In the genomic region with DNA sequence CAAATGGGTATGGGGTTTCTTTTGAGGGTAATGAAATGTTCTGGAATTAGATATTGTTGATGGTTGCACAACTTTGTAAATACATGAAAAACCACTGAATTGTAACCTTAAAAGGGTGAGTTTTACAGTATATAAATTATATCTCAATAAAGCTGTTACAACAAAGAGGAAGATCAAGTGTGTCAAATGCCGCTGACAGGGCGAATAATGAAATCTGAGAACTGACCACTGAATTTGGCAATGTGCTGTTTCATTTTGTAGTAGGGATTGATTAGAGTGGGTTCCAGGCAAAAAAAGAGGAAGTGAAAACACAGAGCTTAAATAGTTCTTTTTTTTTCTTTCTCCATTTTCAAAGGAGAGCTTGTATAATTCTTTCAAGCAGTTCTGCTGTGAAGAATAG, we compare ENCODE assay signal across 8 cellular contexts.
DNase-seq lines count a peak whose midpoint lies in the region; ATAC-seq and TF ChIP-seq lines count a peak whose summit lies in the region.

No MANE protein-coding gene starts in this region.

- no peak overlapping the region for H2AFZ ChIP-seq in OCI-LY7 (ENCODE audit: low read length)

- no TSS peak for BruUV-seq in OCI-LY7 (replicated peaks; lab: Mats Ljungman, UMichigan)

- H3K27ac Mint-ChIP-seq in nephron progenitor cell, result peak overlapping the region; percentile 4
- no peak overlapping the region for H3K27ac Mint-ChIP-seq in activated CD4-positive, alpha-beta T cell treated with anti-CD3 and anti-CD28 coated beads, Interleukin-2, amount 10 ng/mL, durations not matched to agents 24 days and 14 days

- no peak for TF ChIP-seq POLR2A in sigmoid colon (IDR thresholded peaks at IDR 0.05)
- no peak for TF ChIP-seq POLR2A in esophagus squamous epithelium (IDR thresholded peaks at IDR 0.05)

- no peak for TF ChIP-seq CTCF in OCI-LY7 (conservative IDR thresholded peaks at IDR 0.05; ENCODE audit: low read length)
- no peak for TF ChIP-seq CTCF in nephron progenitor cell (IDR thresholded peaks at IDR 0.05)
- no peak for TF ChIP-seq CTCF in sigmoid colon (IDR thresholded peaks at IDR 0.05)
- TF ChIP-seq CTCF in esophagus squamous epithelium (IDR thresholded peaks at IDR 0.05), result no peak

- H3K4me1 Mint-ChIP-seq in nephron progenitor cell, result peaks cover 23% of the 10 kb centered on the region
- H3K4me1 Mint-ChIP-seq in activated CD4-positive, alpha-beta T cell treated with anti-CD3 and anti-CD28 coated beads, Interleukin-2, amount 10 ng/mL, durations not matched to agents 24 days and 14 days, result no peaks in the 10 kb centered on the region

- H3K9me3 ChIP-seq in OCI-LY7 (ENCODE audit: low read length) (no peaks in the 10 kb centered on the region), sigmoid colon (no peaks in the 10 kb centered on the region), esophagus squamous epithelium (no peaks in the 10 kb centered on the region)

- ATAC-seq in GM19043 (IDR thresholded peaks at IDR 0.05; ENCODE audit: low read depth, unreplicated experiment), result peak; percentile 84
- peak; percentile 93 for ATAC-seq in HG02973 (IDR thresholded peaks at IDR 0.05; ENCODE audit: unreplicated experiment)

- DNase-seq in OCI-LY7 (ENCODE audit: low spot score) (peak; percentile 37), nephron progenitor cell (no peak), sigmoid colon (no peak), esophagus squamous epithelium (lab: John Stamatoyannopoulos, UW) (no peak), foreskin melanocyte (no peak)
- no peak for DNase-seq in activated CD4-positive, alpha-beta T cell treated with anti-CD3 and anti-CD28 coated beads, Interleukin-2, amount 10 ng/mL, durations not matched to agents 24 days and 14 days

- no peaks in the 10 kb centered on the region for H3K9me2 ChIP-seq in OCI-LY7 (ENCODE audit: insufficient read depth, low read length)

- no peaks in the 10 kb centered on the region for H3K79me2 ChIP-seq in OCI-LY7 (ENCODE audit: insufficient read depth, low read depth, low read length)

- H3K9me3 Mint-ChIP-seq in nephron progenitor cell, result no peaks in the 10 kb centered on the region
- no peaks in the 10 kb centered on the region for H3K9me3 Mint-ChIP-seq in activated CD4-positive, alpha-beta T cell treated with anti-CD3 and anti-CD28 coated beads, Interleukin-2, amount 10 ng/mL, durations not matched to agents 24 days and 14 days

- H3K27ac ChIP-seq in OCI-LY7 (ENCODE audit: low read depth, low read length, poor library complexity, severe bottlenecking) (no peak overlapping the region), sigmoid colon (peak overlapping the region in 1 of 4 donors; percentile 22), esophagus squamous epithelium (no peak overlapping the region)

- no peaks in the 10 kb centered on the region for H4K20me1 ChIP-seq in OCI-LY7 (ENCODE audit: insufficient read depth, low read length)

- no peak overlapping the region for H3K4me2 ChIP-seq in OCI-LY7 (ENCODE audit: low read length)

- peaks cover 17% of the 10 kb centered on the region for H3K36me3 Mint-ChIP-seq in nephron progenitor cell (ENCODE audit: low read depth)
- no peaks in the 10 kb centered on the region for H3K36me3 Mint-ChIP-seq in activated CD4-positive, alpha-beta T cell treated with anti-CD3 and anti-CD28 coated beads, Interleukin-2, amount 10 ng/mL, durations not matched to agents 24 days and 14 days (ENCODE audit: low read depth)

- CTCF ChIA-PET in OCI-LY7 (lab: Charles Lee; ENCODE audit: unreplicated experiment), result interaction anchor here (0.6 kb wide), 1 partner anchor 130 kb away, joined by 3 read pairs; no protein-coding TSS in a partner anchor

- H3K27me3 ChIP-seq in sigmoid colon (no peaks in the 10 kb centered on the region), esophagus squamous epithelium (no peaks in the 10 kb centered on the region)

- TF ChIP-seq EP300 in sigmoid colon (IDR thresholded peaks at IDR 0.05), result no peak

- WGBS in sigmoid colon, 2 donors, result 53 to 87% methylated on average over 2 of the region's 2 CpGs
- 63 to 81% methylated on average over 2 of the region's 2 CpGs for WGBS in esophagus squamous epithelium, 2 donors

- H3K36me3 ChIP-seq in OCI-LY7 (ENCODE audit: insufficient read depth, low read length) (no peaks in the 10 kb centered on the region), sigmoid colon (no peaks in the 10 kb centered on the region), esophagus squamous epithelium (no peaks in the 10 kb centered on the region)

- peaks cover 2% of the 10 kb centered on the region for H3K27me3 Mint-ChIP-seq in nephron progenitor cell (ENCODE audit: low read depth, poor library complexity)
- H3K27me3 Mint-ChIP-seq in activated CD4-positive, alpha-beta T cell treated with anti-CD3 and anti-CD28 coated beads, Interleukin-2, amount 10 ng/mL, durations not matched to agents 24 days and 14 days, result peaks cover 2% of the 10 kb centered on the region

- H3K4me3 ChIP-seq in OCI-LY7 (ENCODE audit: low read depth, low read length, poor library complexity, severe bottlenecking) (no peak overlapping the region), sigmoid colon (no peak overlapping the region), esophagus squamous epithelium (no peak overlapping the region)

- intact Hi-C loops in OCI-LY7 (cut with micrococcal nuclease; ENCODE audit: unreplicated experiment), result no loop called here
- intact Hi-C loops in sigmoid colon (cut with DNase I), result loop anchor here (5.0 kb wide), 1 partner anchor 36 kb away; no protein-coding TSS in a partner anchor
- intact Hi-C loops in esophagus squamous epithelium (cut with DNase I), result no loop called here
- intact Hi-C loops in activated CD4-positive, alpha-beta T cell treated with anti-CD3 and anti-CD28 coated beads, Interleukin-2, amount 10 ng/mL, durations not matched to agents 24 days and 14 days (cut with micrococcal nuclease), result no loop called here

- no peaks in the 10 kb centered on the region for H3K4me1 ChIP-seq in OCI-LY7 (ENCODE audit: insufficient read depth, low read length, poor library complexity, severe bottlenecking)
- H3K4me1 ChIP-seq in sigmoid colon, result peaks cover 0 to 18% (median 15%) of the 10 kb centered on the region in 4 donors
- peaks cover 0 to 9% (median 5%) of the 10 kb centered on the region in 3 donors for H3K4me1 ChIP-seq in esophagus squamous epithelium

- POLR2A ChIA-PET in OCI-LY7 (lab: Charles Lee), result interaction anchor here (1.2 kb wide), 1 partner anchor 9 kb away, joined by 3 read pairs; no protein-coding TSS in a partner anchor

- H3K4me3 Mint-ChIP-seq in nephron progenitor cell, result no peak overlapping the region
- H3K4me3 Mint-ChIP-seq in activated CD4-positive, alpha-beta T cell treated with anti-CD3 and anti-CD28 coated beads, Interleukin-2, amount 10 ng/mL, durations not matched to agents 24 days and 14 days, result no peak overlapping the region
